Comparison of ENCODE assay signal across 8 cellular contexts in the genomic region with DNA sequence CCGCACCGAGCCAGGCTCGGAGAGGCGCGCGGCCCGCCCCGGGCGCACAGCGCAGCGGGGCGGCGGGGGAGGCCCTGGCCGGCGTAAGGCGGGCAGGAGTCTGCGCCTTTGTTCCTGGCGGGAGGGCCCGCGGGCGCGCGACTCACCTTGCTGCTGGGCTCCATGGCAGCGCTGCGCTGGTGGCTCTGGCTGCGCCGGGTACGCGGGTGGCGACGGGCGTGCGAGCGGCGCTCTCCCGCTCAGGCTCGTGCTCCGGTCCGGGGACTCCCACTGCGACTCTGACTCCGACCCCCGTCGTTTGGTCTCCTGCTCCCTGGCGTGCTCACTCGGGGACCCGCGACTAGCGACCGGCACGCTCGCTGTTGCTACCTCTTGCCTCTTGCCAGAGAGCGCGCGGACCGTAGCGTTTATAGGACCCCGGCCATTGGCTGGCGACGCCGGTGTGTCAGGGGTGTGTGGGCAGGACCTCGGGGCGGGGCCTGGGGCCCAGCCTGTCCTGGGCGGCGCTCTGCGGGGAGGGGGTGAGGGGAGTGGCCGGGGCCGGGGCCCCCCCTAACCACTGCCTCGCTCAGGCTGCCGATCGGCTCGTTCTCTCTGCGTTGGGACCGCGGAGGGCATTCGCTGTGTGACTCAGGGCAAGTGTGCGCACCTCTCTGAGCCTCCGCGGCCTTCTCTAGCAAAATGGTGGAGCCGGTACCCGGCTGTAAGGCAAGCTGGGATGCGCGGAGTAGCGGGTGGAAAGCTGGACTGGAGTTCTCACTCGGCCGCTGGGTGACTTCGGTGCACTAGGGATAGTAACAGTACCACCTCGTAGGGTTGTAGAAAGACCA.
DNase-seq lines count a peak whose midpoint lies in the region; ATAC-seq and TF ChIP-seq lines count a peak whose summit lies in the region.

SLC2A1 (minus strand) TSS at position 381 of the 830 bp plus-strand sequence; CDS start at position 164, 217 bp downstream.

- peaks cover 46% of the 10 kb centered on the region for H3K79me2 ChIP-seq in OCI-LY3 (ENCODE audit: low read length)

- H3K9me3 ChIP-seq in OCI-LY3 (ENCODE audit: insufficient read depth, low read length) (no peaks in the 10 kb centered on the region), mucosa of stomach (ENCODE audit: control insufficient read depth, low read length) (no peaks in the 10 kb centered on the region)

- H3K9ac ChIP-seq in OCI-LY3 (ENCODE audit: low read length), result peak within 1 kb of the TSS; percentile 80
- H3K9ac ChIP-seq in mucosa of stomach (ENCODE audit: low read length), result peak within 1 kb of the TSS; percentile 71

- H2AFZ ChIP-seq in OCI-LY3 (ENCODE audit: low read depth, low read length), result peak within 1 kb of the TSS; percentile 76; the same call in 1 of the 2 replicates

- no peak within 1 kb of the TSS for H3K27ac ChIP-seq in OCI-LY3 (ENCODE audit: low read length)

- peak; percentile 80 for ATAC-seq in GM21528 (IDR thresholded peaks at IDR 0.05; ENCODE audit: low FRiP score, unreplicated experiment)

- H3K4me3 ChIP-seq in OCI-LY3 (ENCODE audit: low read length) (peak within 1 kb of the TSS; percentile 95), mucosa of stomach (ENCODE audit: low read length) (peak within 1 kb of the TSS; percentile 60)

- H3K36me3 ChIP-seq in OCI-LY3 (replicated peaks; ENCODE audit: low read depth, low read length), result peaks cover 16% of the 10 kb centered on the region
- no peaks in the 10 kb centered on the region for H3K36me3 ChIP-seq in mucosa of stomach (ENCODE audit: control insufficient read depth, insufficient read depth, low read length)

- peaks cover 22% of the 10 kb centered on the region for H3K4me1 ChIP-seq in OCI-LY3 (ENCODE audit: low read length)
- H3K4me1 ChIP-seq in mucosa of stomach (ENCODE audit: control insufficient read depth, insufficient read depth, low read length), result peaks cover 25% of the 10 kb centered on the region

- peak within 1 kb of the TSS; percentile 100 for H3K4me2 ChIP-seq in OCI-LY3 (ENCODE audit: low read length)

- TF ChIP-seq POLR2A in erythroblast (IDR thresholded peaks at IDR 0.05; ENCODE audit: low read length), result peak; percentile 100

- H4K20me1 ChIP-seq in OCI-LY3 (ENCODE audit: insufficient read depth, low read length), result peaks cover 36% of the 10 kb centered on the region

- peak; percentile 97 for DNase-seq in DMS 273 (lab: John Stamatoyannopoulos, UW; ENCODE audit: unreplicated experiment)
- peak; percentile 91 for DNase-seq in HuH-7.5 (ENCODE audit: low spot score)
- DNase-seq in activated T-cell treated with anti-CD3 and anti-CD28 coated beads for 4 hours, result peak; percentile 87
- peak; percentile 98 to 99 for DNase-seq in erythroblast (lab: John Stamatoyannopoulos, UW)
- peak; percentile 96 for DNase-seq in stimulated activated CD8-positive, alpha-beta memory T cell treated with anti-CD3 and anti-CD28 coated beads, Interleukin-4, amount 100 ng/mL, for 48 hours

- no peak for TF ChIP-seq CTCF in OCI-LY3 (IDR thresholded peaks at IDR 0.05; ENCODE audit: low read depth, low read length)

- H3K27me3 ChIP-seq in OCI-LY3 (ENCODE audit: low read depth, low read length), result peaks cover 6% of the 10 kb centered on the region; the same call in 1 of the 2 replicates
- peaks cover 13% of the 10 kb centered on the region for H3K27me3 ChIP-seq in mucosa of stomach (ENCODE audit: control insufficient read depth, insufficient read depth, low read length)
